Comparison of ENCODE assay signal across 13 cellular contexts in genomic region chr7:88072036-88072714, GRCh38.
DNase-seq lines count a peak whose midpoint lies in the region; ATAC-seq and TF ChIP-seq lines count a peak whose summit lies in the region.
"Had no signal": no experiment of that assay in that cellular context is flagged by ENCODE, and none has a peak within 500 bp of the region (broad histone marks: within the 10 kb centered on the region; RNA-seq: fewer than 3 reads in every experiment).

No MANE protein-coding gene starts in this region.

- H2AFZ ChIP-seq in DND-41 (ENCODE audit: low read depth, low read length) (no peak overlapping the region), H9 (ENCODE audit: low read length) (no peak overlapping the region)

- no peaks in the 10 kb centered on the region for H3K79me1 ChIP-seq in H9 (ENCODE audit: insufficient read depth, low read depth, low read length, poor library complexity, severe bottlenecking)

- no peak overlapping the region for H2BK20ac ChIP-seq in H9 (ENCODE audit: low read depth, low read length, poor library complexity, severe bottlenecking)

- no peak overlapping the region for H3K4me3 ChIP-seq in DND-41 (ENCODE audit: low read depth in 1 of 2, low read length in 2 of 2)
- H3K4me3 ChIP-seq: K562 had no signal

- H3K9ac ChIP-seq in DND-41 (ENCODE audit: low read depth, low read length) (no peak overlapping the region), H9 (ENCODE audit: extremely low read depth, insufficient read length, low read length) (no peak overlapping the region)

- no peak overlapping the region for H2BK5ac ChIP-seq in H9 (ENCODE audit: insufficient read length, low read length)

- H3K4ac ChIP-seq in H9 (ENCODE audit: low read depth, low read length), result no peak overlapping the region

- no peak overlapping the region for H3K4me3 Mint-ChIP-seq in H9
- H3K4me3 Mint-ChIP-seq: memory B cell; T-helper 1 cell treated with Interleukin-12 subunit alpha and Interleukin-12 subunit beta and Interleukin-4 antibody, amounts not matched to agents 30 μg/mL and 1 μg/mL, for 36 hours had no signal

- ATAC-seq in DND-41 (ENCODE audit: insufficient read depth, low read depth) (peak; percentile 60; the same call in 2 of the 3 replicates), GM19025 (IDR thresholded peaks at IDR 0.05; ENCODE audit: low read depth, unreplicated experiment) (peak; percentile 86), HG03342 (IDR thresholded peaks at IDR 0.05; ENCODE audit: unreplicated experiment) (peak; percentile 88)
- ATAC-seq: K562 had no signal

- TF ChIP-seq CTCF in DND-41 (IDR thresholded peaks at IDR 0.05; ENCODE audit: borderline replicate concordance, extremely low read depth, low read length, poor library complexity, severe bottlenecking), result no peak
- TF ChIP-seq CTCF in H9 (conservative IDR thresholded peaks at IDR 0.05), result no peak

- H4K20me1 ChIP-seq in DND-41 (ENCODE audit: insufficient read depth, low read length) (no peaks in the 10 kb centered on the region; the same call in 1 of the 2 replicates), H9 (ENCODE audit: control insufficient read depth, insufficient read depth, insufficient read length) (no peaks in the 10 kb centered on the region)

- no peak overlapping the region for H3T11ph ChIP-seq in H9 (ENCODE audit: low read length)

- no CpG with 5 or more reads among the region's 3 CpGs for WGBS in H9 (ENCODE audit: extremely low coverage, insufficient read length, low lambda C conversion rate)

- no peak overlapping the region for H3K23ac ChIP-seq in H9 (ENCODE audit: insufficient read length, low read depth, low read length)

- peak; percentile 15 for DNase-seq in DND-41
- DNase-seq in H9, result no peak
- no peak for DNase-seq in NCI-H345 (lab: John Stamatoyannopoulos, UW)
- DNase-seq in HuH-7.5 (ENCODE audit: low spot score), result no peak
- DNase-seq in NCI-H2081 (lab: John Stamatoyannopoulos, UW), result no peak
- DNase-seq in DMS53 treated with DMSO at 0.1 percent for 48 hours (lab: John Stamatoyannopoulos, UW; ENCODE audit: unreplicated experiment), result no peak
- DNase-seq: head of caudate nucleus, NCI-H774 had no signal

- H4K5ac ChIP-seq in H9 (ENCODE audit: insufficient read length, low read depth, low read length), result no peak overlapping the region

- H3K9me3 Mint-ChIP-seq in H9, result peaks cover 6 to 8% of the 10 kb centered on the region in 2 experiments
- H3K9me3 Mint-ChIP-seq: T-helper 1 cell treated with Interleukin-12 subunit alpha and Interleukin-12 subunit beta and Interleukin-4 antibody, amounts not matched to agents 30 μg/mL and 1 μg/mL, for 36 hours had no signal

- H3K36me3 Mint-ChIP-seq in H9 (ENCODE audit: insufficient read depth in 1 of 3, low read depth in 3 of 3), result peaks cover 10 to 17% (median 12%) of the 10 kb centered on the region in 3 experiments

- no peak overlapping the region for H4K8ac ChIP-seq in H9 (replicated peaks; ENCODE audit: insufficient read length, low read depth, low read length)

- H3K9me3 ChIP-seq in DND-41 (ENCODE audit: insufficient read depth, low read length, severe bottlenecking) (no peaks in the 10 kb centered on the region), H9 (ENCODE audit: control insufficient read depth, low read depth, low read length) (no peaks in the 10 kb centered on the region)

- peaks cover 9 to 12% of the 10 kb centered on the region in 2 experiments for H3K4me1 Mint-ChIP-seq in H9
- H3K4me1 Mint-ChIP-seq: memory B cell had no signal

- H2BK120ac ChIP-seq in H9 (ENCODE audit: low read depth, low read length, poor library complexity, severe bottlenecking), result no peak overlapping the region

- no peak overlapping the region for H3K56ac ChIP-seq in H9 (ENCODE audit: insufficient read length, low read depth, low read length)

- no peak overlapping the region for H3K18ac ChIP-seq in H9 (ENCODE audit: insufficient read length, low read depth, low read length)

- H3K79me2 ChIP-seq in DND-41 (ENCODE audit: insufficient read depth, low read length) (no peaks in the 10 kb centered on the region), H9 (ENCODE audit: insufficient read depth, low read length) (no peaks in the 10 kb centered on the region)

- no peak overlapping the region for H2AK5ac ChIP-seq in H9 (ENCODE audit: insufficient read length, low read length)

- no peaks in the 10 kb centered on the region for H3K23me2 ChIP-seq in H9 (ENCODE audit: insufficient read length, low read depth, low read length, poor library complexity, severe bottlenecking)

- H3K4me2 ChIP-seq in DND-41 (ENCODE audit: insufficient read depth, low read length) (no peak overlapping the region), H9 (ENCODE audit: insufficient read depth, insufficient read length, low read length) (no peak overlapping the region)

- H2BK12ac ChIP-seq in H9 (ENCODE audit: insufficient read length, low read depth, low read length), result no peak overlapping the region

- H3K36me3 ChIP-seq in DND-41 (ENCODE audit: insufficient read depth, low read length), result peaks cover 6% of the 10 kb centered on the region; the same call in 1 of the 2 replicates

- H2BK15ac ChIP-seq in H9 (ENCODE audit: low read depth, low read length), result no peak overlapping the region

- H3K27ac Mint-ChIP-seq in H9, result peak overlapping the region; percentile 14 to 70 (median 40); a peak in 2 of 7 replicates
- H3K27ac Mint-ChIP-seq: memory B cell; T-helper 1 cell treated with Interleukin-12 subunit alpha and Interleukin-12 subunit beta and Interleukin-4 antibody, amounts not matched to agents 30 μg/mL and 1 μg/mL, for 36 hours had no signal

- H3K4me1 ChIP-seq in DND-41 (ENCODE audit: insufficient read depth, low read length) (peaks cover 35% of the 10 kb centered on the region; the same call in 1 of the 2 replicates), H9 (ENCODE audit: insufficient read depth, low read length) (peaks cover 2% of the 10 kb centered on the region; the same call in 1 of the 2 replicates)

- no peaks in the 10 kb centered on the region for H3K27me3 Mint-ChIP-seq in H9 (ENCODE audit: low read depth)

- H3K27ac ChIP-seq in DND-41 (ENCODE audit: low read length) (no peak overlapping the region), H9 (ENCODE audit: insufficient read length, low read depth, low read length) (no peak overlapping the region)

- H3K27me3 ChIP-seq in DND-41 (ENCODE audit: insufficient read depth, low read length, poor library complexity) (no peaks in the 10 kb centered on the region), H9 (ENCODE audit: insufficient read depth, low read length) (no peaks in the 10 kb centered on the region)

- no peak overlapping the region for H3K14ac ChIP-seq in H9 (ENCODE audit: insufficient read depth, low read length)

- H4K91ac ChIP-seq in H9 (ENCODE audit: insufficient read length, low read depth, low read length), result no peak overlapping the region
